Comparison of ENCODE assay signal across 8 cellular contexts in the genomic region with DNA sequence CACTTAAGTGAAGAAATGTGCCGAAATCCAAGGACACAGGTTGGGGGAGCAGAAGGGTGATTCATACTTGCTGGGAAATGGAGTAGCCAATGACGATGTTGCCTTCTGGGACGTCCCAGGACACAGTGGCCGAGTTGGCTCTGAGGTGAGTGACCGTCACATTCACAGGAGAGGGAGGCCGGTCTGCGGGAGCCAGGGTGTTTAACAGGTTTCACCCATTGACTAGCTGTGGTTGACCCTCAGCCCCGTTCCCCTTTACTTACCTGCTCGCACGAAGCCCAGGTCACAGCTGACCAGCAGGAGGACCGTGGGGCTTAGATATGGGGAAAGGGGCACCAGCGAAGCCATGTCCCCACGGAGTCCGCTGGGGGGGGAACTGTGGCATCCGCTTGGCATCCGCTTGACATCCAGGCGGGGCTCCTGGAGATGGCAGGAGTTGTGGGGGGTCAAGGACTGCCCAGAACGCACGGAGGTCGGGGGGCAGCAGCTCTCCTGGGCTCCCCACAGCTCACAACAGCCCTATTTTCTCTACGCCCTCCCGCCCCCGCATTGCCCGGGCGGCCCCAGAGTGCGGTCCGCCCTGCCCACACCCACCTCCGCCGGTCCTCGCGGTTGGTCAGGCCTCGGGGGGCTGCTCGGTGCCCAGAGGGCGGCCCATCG. TPM values are rescaled to one million over a fixed set of nuclear protein-coding genes. Genes with fewer than 3 reads are reported as not detected.
DNase-seq lines count a peak whose midpoint lies in the region; ATAC-seq and TF ChIP-seq lines count a peak whose summit lies in the region.

No MANE protein-coding gene starts in this region.

- no peak overlapping the region for H3K27ac Mint-ChIP-seq in activated T-cell treated with anti-CD3 and anti-CD28 coated beads, Interleukin-2, amount 50 U/mL, for 72 hours
- peak overlapping the region; percentile 22 for H3K27ac Mint-ChIP-seq in progenitor cell of endocrine pancreas

- H3K9me3 Mint-ChIP-seq in activated T-cell treated with anti-CD3 and anti-CD28 coated beads, Interleukin-2, amount 50 U/mL, for 72 hours = no peaks in the 10 kb centered on the region
- H3K9me3 Mint-ChIP-seq in progenitor cell of endocrine pancreas (ENCODE audit: low read depth) = no peaks in the 10 kb centered on the region

- TF ChIP-seq CTCF in progenitor cell of endocrine pancreas (IDR thresholded peaks at IDR 0.05; ENCODE audit: unreplicated experiment) = no peak

- H3K27me3 Mint-ChIP-seq in activated T-cell treated with anti-CD3 and anti-CD28 coated beads, Interleukin-2, amount 50 U/mL, for 72 hours (ENCODE audit: low read depth) = peaks cover 46% of the 10 kb centered on the region
- peaks cover 17% of the 10 kb centered on the region for H3K27me3 Mint-ChIP-seq in progenitor cell of endocrine pancreas

- peak in 1 of 2 donors; percentile 25 for ATAC-seq in activated T-cell treated with anti-CD3 and anti-CD28 coated beads, Interleukin-2, amount 50 U/mL, for 72 hours (replicated peaks in 1 of 2)
- peak; percentile 16 to 45 for ATAC-seq in left cardiac atrium
- no peak for ATAC-seq in GM19455 (IDR thresholded peaks at IDR 0.05; ENCODE audit: unreplicated experiment)

- peak overlapping the region; percentile 62 to 70 for H3K4me3 Mint-ChIP-seq in activated T-cell treated with anti-CD3 and anti-CD28 coated beads, Interleukin-2, amount 50 U/mL, for 72 hours
- peak overlapping the region; percentile 75 for H3K4me3 Mint-ChIP-seq in progenitor cell of endocrine pancreas (ENCODE audit: low read depth)

- DNase-seq in ELR (ENCODE audit: low read depth) (peak; percentile 25), left cardiac atrium (peak; percentile 66), progenitor cell of endocrine pancreas (ENCODE audit: low spot score, unreplicated experiment) (no peak), DMS79 treated with DMSO at 0.1 percent for 48 hours (lab: John Stamatoyannopoulos, UW) (no peak), SHP77 treated with DMSO at 0.1 percent for 48 hours (lab: John Stamatoyannopoulos, UW) (no peak), DMS114 treated with DMSO at 0.1 percent for 48 hours (lab: John Stamatoyannopoulos, UW; ENCODE audit: unreplicated experiment) (no peak)
- peak in 1 of 2 donors; percentile 19 for DNase-seq in activated T-cell treated with anti-CD3 and anti-CD28 coated beads, Interleukin-2, amount 50 U/mL, for 72 hours

- H3K4me1 Mint-ChIP-seq in activated T-cell treated with anti-CD3 and anti-CD28 coated beads, Interleukin-2, amount 50 U/mL, for 72 hours (ENCODE audit: low read depth) = peaks cover 29% of the 10 kb centered on the region
- peaks cover 31% of the 10 kb centered on the region for H3K4me1 Mint-ChIP-seq in progenitor cell of endocrine pancreas (ENCODE audit: low read depth)

- intact Hi-C loops in left cardiac atrium (cut with DNase I) = loop anchor here in 1 of 2 donors (10.0 kb wide), 1 partner anchor 90 kb away; a partner anchor contains a TSS

- H3K36me3 Mint-ChIP-seq in activated T-cell treated with anti-CD3 and anti-CD28 coated beads, Interleukin-2, amount 50 U/mL, for 72 hours (ENCODE audit: insufficient read depth in 2 of 2) = peaks cover 1% of the 10 kb centered on the region in 2 donors
- H3K36me3 Mint-ChIP-seq in progenitor cell of endocrine pancreas (ENCODE audit: insufficient read depth) = peaks cover 3% of the 10 kb centered on the region

RNA-seq across cellular contexts. Expression of a gene that starts 0.6 kb away (rescaled TPM):
- total RNA-seq in activated T-cell treated with anti-CD3 and anti-CD28 coated beads, Interleukin-2, amount 50 U/mL, for 72 hours = under 1 TPM; 0.19 to 0.24 TPM
- total RNA-seq in left cardiac atrium (10 to 100 TPM; 16.5 to 32.5 TPM), progenitor cell of endocrine pancreas (10.2 and 12.2 TPM in 2 replicates)

RNA-seq across cellular contexts. Expression of a gene that starts 2.2 kb away (rescaled TPM):
- total RNA-seq in activated T-cell treated with anti-CD3 and anti-CD28 coated beads, Interleukin-2, amount 50 U/mL, for 72 hours = not detected
- total RNA-seq in left cardiac atrium (1 to 10 TPM; 1.1 to 1.2 TPM), progenitor cell of endocrine pancreas (2.0 and 2.8 TPM in 2 replicates)

RNA-seq across cellular contexts. Expression of a gene that starts 4.9 kb away (rescaled TPM):
- 10 to 100 TPM; 11.7 to 13.0 TPM for total RNA-seq in activated T-cell treated with anti-CD3 and anti-CD28 coated beads, Interleukin-2, amount 50 U/mL, for 72 hours
- total RNA-seq in left cardiac atrium (10 to 100 TPM; 19.0 to 20.5 TPM), progenitor cell of endocrine pancreas (43.7 and 49.5 TPM in 2 replicates)

RNA-seq across cellular contexts. Expression of a gene that starts 52.2 kb away (rescaled TPM):
- total RNA-seq in activated T-cell treated with anti-CD3 and anti-CD28 coated beads, Interleukin-2, amount 50 U/mL, for 72 hours = 10 to 100 TPM; 13.4 to 14.6 TPM
- total RNA-seq in left cardiac atrium (not detected), progenitor cell of endocrine pancreas (15.4 and 17.1 TPM in 2 replicates)

Comparison
In these comparisons a context has a peak if more than half of its experiments do, and no peak if none do; other contexts are left out.
1. DNase-seq: peak in ELR (single experiment) and left cardiac atrium (single experiment); none in progenitor cell of endocrine pancreas (single experiment), DMS79 treated with DMSO at 0.1 percent for 48 hours (single experiment), SHP77 treated with DMSO at 0.1 percent for 48 hours (single experiment) and DMS114 treated with DMSO at 0.1 percent for 48 hours (single experiment).